ENCODE assay signal across 8 cellular contexts in the genomic region with DNA sequence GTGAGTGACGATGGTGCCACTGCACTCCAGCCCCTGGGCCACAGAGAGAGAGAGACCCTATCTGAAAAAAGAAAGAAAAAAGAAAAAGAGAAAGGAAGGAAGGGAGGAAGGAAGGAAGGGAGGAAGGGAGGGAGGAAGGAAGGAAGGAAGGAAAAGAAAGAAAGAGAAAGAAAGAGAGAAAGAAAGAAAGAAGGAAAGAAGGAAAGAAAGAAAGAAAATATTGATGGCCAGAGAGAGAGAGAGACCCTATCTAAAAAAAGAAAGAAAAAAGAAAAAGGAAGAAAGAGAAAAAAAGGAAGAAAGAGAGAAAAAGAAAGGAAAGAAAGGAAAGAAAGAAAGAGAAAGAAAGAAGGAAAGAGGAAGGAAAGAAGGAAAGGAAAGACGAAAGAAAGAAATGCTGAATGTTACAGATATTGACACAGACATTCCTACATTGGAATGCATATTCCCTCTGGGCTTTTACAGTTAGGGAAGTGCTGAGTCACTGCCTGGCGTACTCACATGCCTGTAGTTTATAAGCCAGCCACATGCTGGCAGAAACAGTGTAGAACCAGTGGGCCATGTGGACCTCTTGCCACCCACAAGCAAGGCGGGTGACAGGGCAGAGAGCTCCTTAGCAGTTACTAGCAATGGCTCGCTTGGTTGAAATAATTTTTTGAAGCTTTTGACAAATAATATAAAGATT. TPM values are rescaled to one million over a fixed set of nuclear protein-coding genes. Genes with fewer than 3 reads are reported as not detected.
DNase-seq lines count a peak whose midpoint lies in the region; FAIRE-seq and TF ChIP-seq lines count a peak whose summit lies in the region.

No MANE protein-coding gene starts in this region.

- H3K27ac ChIP-seq in H1 (ENCODE audit: low read depth, low read length) (no peak overlapping the region), muscle layer of duodenum (ENCODE audit: low read length) (peak overlapping the region; percentile 16)

- no peak overlapping the region for H2AFZ ChIP-seq in H1 (ENCODE audit: low read length)

- no peak overlapping the region for H3K4ac ChIP-seq in H1 (replicated peaks; ENCODE audit: insufficient read length, low read depth, low read length)

- H3K36me3 ChIP-seq in H1 (ENCODE audit: control insufficient read depth in 2 of 4, insufficient read depth in 4 of 4, low read length in 3 of 4) (no peaks in the 10 kb centered on the region; a peak in 1 of 8 replicates), muscle layer of duodenum (ENCODE audit: control insufficient read depth in 1 of 2, insufficient read depth in 2 of 2, low read length in 2 of 2) (no peaks in the 10 kb centered on the region)

- H3K4me2 ChIP-seq in H1 (ENCODE audit: insufficient read depth in 1 of 2, low read depth in 2 of 2, low read length in 2 of 2): no peak overlapping the region

- H3K9me3 Mint-ChIP-seq in activated naive CD4-positive, alpha-beta T cell treated with anti-CD3 and anti-CD28 coated beads for 36 hours: peaks cover 6% of the 10 kb centered on the region

- H3K79me2 ChIP-seq in H1 (ENCODE audit: control insufficient read depth in 1 of 2, insufficient read depth in 2 of 2, low read length in 2 of 2): no peaks in the 10 kb centered on the region

- H4K8ac ChIP-seq in H1 (ENCODE audit: extremely low read depth, insufficient read depth, low read length): 0 out of 2 replicates have a peak overlapping the region, but pooled peaks have one; percentile 7

- TF ChIP-seq CTCF in NB4 (IDR thresholded peaks at IDR 0.05; ENCODE audit: low read depth, low read length): no peak
- no peak for TF ChIP-seq CTCF in H1 (IDR thresholded peaks at IDR 0.05; ENCODE audit: control extremely low read depth in 1 of 3, insufficient read depth in 1 of 3, low read depth in 1 of 3, low read length in 3 of 3)
- no peak for TF ChIP-seq CTCF in GM10266 (IDR thresholded peaks at IDR 0.05; ENCODE audit: control insufficient read depth, insufficient read depth, low read depth, missing control alignments)

- no peak overlapping the region for H3K4me3 Mint-ChIP-seq in activated naive CD4-positive, alpha-beta T cell treated with anti-CD3 and anti-CD28 coated beads for 36 hours

- no peak overlapping the region for H4K5ac ChIP-seq in H1 (ENCODE audit: insufficient read length, low read depth, low read length)

- no peaks in the 10 kb centered on the region for H3K27me3 Mint-ChIP-seq in activated naive CD4-positive, alpha-beta T cell treated with anti-CD3 and anti-CD28 coated beads for 36 hours (ENCODE audit: low read depth)

- no peak overlapping the region for H3K18ac ChIP-seq in H1 (ENCODE audit: extremely low read depth, low read length)

- H3K9ac ChIP-seq in H1 (replicated peaks in 1 of 4; ENCODE audit: extremely low read depth in 1 of 4, low read depth in 3 of 4, low read length in 3 of 4): no peak overlapping the region

- DNase-seq in CD1c-positive myeloid dendritic cell (ENCODE audit: extremely low spot score) (peak; percentile 62), NB4 (ENCODE audit: low read depth) (peak; percentile 57), H1 (ENCODE audit: low read depth in 1 of 2, low spot score in 2 of 2) (peak in 1 of 2 experiments; percentile 50), superior temporal gyrus (ENCODE audit: extremely low spot score) (no peak), GM10266 (ENCODE audit: extremely low spot score) (no peak)
- no peak for DNase-seq in stimulated activated CD4-positive, alpha-beta T cell treated with anti-CD3 and anti-CD28 coated beads, Interleukin-2, amount 100 ng/mL, for 24 hours
- DNase-seq in activated naive CD4-positive, alpha-beta T cell treated with anti-CD3 and anti-CD28 coated beads for 36 hours: no peak

- no peak overlapping the region; the same call in 1 of the 2 replicates for H2BK20ac ChIP-seq in H1 (ENCODE audit: low read length)

- H4K91ac ChIP-seq in H1 (replicated peaks; ENCODE audit: insufficient read length, low read length): no peak overlapping the region

- no peak overlapping the region for H3K4me3 ChIP-seq in NB4 (ENCODE audit: low read depth, low read length)
- H3K4me3 ChIP-seq in H1 (ENCODE audit: extremely low read depth in 1 of 4, insufficient read depth in 2 of 4, low read depth in 3 of 4, low read length in 4 of 4): no peak overlapping the region
- no peak overlapping the region for H3K4me3 ChIP-seq in muscle layer of duodenum (ENCODE audit: low read depth in 1 of 2, low read length in 2 of 2)

- H3K56ac ChIP-seq in H1 (replicated peaks; ENCODE audit: insufficient read length, low read depth, low read length): no peak overlapping the region

- POLR2A ChIA-PET in H1 (lab: Charles Lee; ENCODE audit: partially characterized antibody): interaction anchor here (1.1 kb wide), 1 partner anchor 10 kb away, joined by 3 read pairs; no protein-coding TSS in a partner anchor

- TF ChIP-seq RAD21 in H1 (IDR thresholded peaks at IDR 0.05 in 1 of 2, conservative IDR thresholded peaks at IDR 0.05 in 1 of 2; ENCODE audit: low read depth in 2 of 2, low read length in 2 of 2): no peak

- H2BK120ac ChIP-seq in H1 (replicated peaks; ENCODE audit: low read depth, low read length): no peak overlapping the region

- intact Hi-C loops in activated naive CD4-positive, alpha-beta T cell treated with anti-CD3 and anti-CD28 coated beads for 36 hours (cut with micrococcal nuclease): no loop called here

- no peaks in the 10 kb centered on the region for H3K23me2 ChIP-seq in H1 (ENCODE audit: low read depth, low read length)

- CTCF ChIA-PET in H1 (lab: Charles Lee; ENCODE audit: partially characterized antibody): interaction anchor here (0.6 to 2.7 kb wide), 2 partner anchors 10 to 113 kb away, joined by 4 to 10 read pairs; no protein-coding TSS in a partner anchor
- CTCF ChIA-PET in activated naive CD4-positive, alpha-beta T cell treated with anti-CD3 and anti-CD28 coated beads for 36 hours (lab: Charles Lee): interaction anchor here (0.7 kb wide), 1 partner anchor 219 kb away, joined by 3 read pairs; no protein-coding TSS in a partner anchor

- 0 out of 7 replicates have a peak, but pooled peaks cover 0 to 2% (median 0%) of the 10 kb centered on the region in 4 experiments for H3K27me3 ChIP-seq in H1 (replicated peaks in 1 of 4; ENCODE audit: control insufficient read depth in 3 of 4, extremely low read depth in 1 of 4, insufficient read depth in 3 of 4, low read length in 3 of 4)
- H3K27me3 ChIP-seq in muscle layer of duodenum (ENCODE audit: low read depth, low read length): no peaks in the 10 kb centered on the region

- no peaks in the 10 kb centered on the region for H4K20me1 ChIP-seq in H1 (replicated peaks in 1 of 2; ENCODE audit: control insufficient read depth in 1 of 2, insufficient read depth in 2 of 2, low read length in 2 of 2)

- H2BK15ac ChIP-seq in H1 (ENCODE audit: low read length): no peak overlapping the region

- peak overlapping the region; percentile 90; the same call in 1 of the 2 replicates for H2BK5ac ChIP-seq in H1 (ENCODE audit: low read depth, low read length)

- FAIRE-seq in H1 (lab: Jason Lieb, UNC): peak; percentile 76

- TF ChIP-seq POLR2A in NB4 (IDR thresholded peaks at IDR 0.05; ENCODE audit: extremely low read depth, insufficient read length) (no peak), H1 (IDR thresholded peaks at IDR 0.05; ENCODE audit: control extremely low read depth in 1 of 2, low read depth in 2 of 2, low read length in 2 of 2) (no peak)

- peaks cover 3 to 11% (median 4%) of the 10 kb centered on the region in 4 experiments for H3K4me1 ChIP-seq in H1 (replicated peaks in 1 of 4; ENCODE audit: control insufficient read depth in 3 of 4, insufficient read depth in 4 of 4, low read length in 3 of 4)
- H3K4me1 ChIP-seq in muscle layer of duodenum (ENCODE audit: control insufficient read depth in 1 of 2, insufficient read depth in 2 of 2, low read length in 2 of 2): peaks cover 0 to 3% of the 10 kb centered on the region in 2 donors

- peaks cover 21% of the 10 kb centered on the region for H3K4me1 Mint-ChIP-seq in activated naive CD4-positive, alpha-beta T cell treated with anti-CD3 and anti-CD28 coated beads for 36 hours (ENCODE audit: low read depth)

- no peak overlapping the region for H3K27ac Mint-ChIP-seq in activated naive CD4-positive, alpha-beta T cell treated with anti-CD3 and anti-CD28 coated beads for 36 hours

- peak overlapping the region; percentile 71 for H2BK12ac ChIP-seq in H1 (ENCODE audit: low read depth, low read length)

- no peak for TF ChIP-seq EP300 in H1 (IDR thresholded peaks at IDR 0.05; ENCODE audit: borderline replicate concordance in 1 of 2, low read depth in 2 of 2, low read length in 2 of 2)

- peaks cover 2% of the 10 kb centered on the region for H3K36me3 Mint-ChIP-seq in activated naive CD4-positive, alpha-beta T cell treated with anti-CD3 and anti-CD28 coated beads for 36 hours (ENCODE audit: low read depth)

- 54% methylated on average over 5 of the region's 5 CpGs; no CpG with 5 or more reads in 1 of the 2 experiments for WGBS in H1 (ENCODE audit: extremely low coverage in 1 of 2, insufficient coverage in 1 of 2, insufficient read length in 1 of 2, insufficient replicate concordance in 2 of 2, low coverage in 1 of 2, low lambda C conversion rate in 2 of 2, missing lambda C conversion rate in 1 of 2), 2 experiments

- 0 out of 2 replicates have a peak overlapping the region, but pooled peaks have one; percentile 46 for H2AK5ac ChIP-seq in H1 (ENCODE audit: low read depth, low read length)

- H3K9me3 ChIP-seq in H1 (ENCODE audit: insufficient read depth in 2 of 2, low read depth in 1 of 2, low read length in 1 of 2): no peaks in the 10 kb centered on the region
- peaks cover 3 to 6% of the 10 kb centered on the region in 2 donors for H3K9me3 ChIP-seq in muscle layer of duodenum (ENCODE audit: control insufficient read depth in 1 of 2, low read length in 2 of 2)

- no peak overlapping the region for H3K23ac ChIP-seq in H1 (ENCODE audit: insufficient read length)

- no peaks in the 10 kb centered on the region for H3K79me1 ChIP-seq in H1 (ENCODE audit: low read depth, low read length)

- H3K14ac ChIP-seq in H1 (ENCODE audit: insufficient read length): no peak overlapping the region

TF ChIP-seq in H1, 55 proteins besides CTCF, POLR2A, EP300 and RAD21 (continues in another document):
- TF ChIP-seq FOSL1 (IDR thresholded peaks at IDR 0.05; ENCODE audit: insufficient read depth, low read depth, low read length) (no peak), BRCA1 (IDR thresholded peaks at IDR 0.05; ENCODE audit: low read depth, low read length) (no peak), SIRT6 (IDR thresholded peaks at IDR 0.05; ENCODE audit: low read length) (no peak)

RNA-seq across cellular contexts. Expression of a gene that starts 34.6 kb away (rescaled TPM):
- total RNA-seq in H1 (2021; fragmentation: NEBNext Ultra II Directional; extraction: Animal tissue kit (Norgen Biotek cat#: 25700)): 0.31 and 0.39 TPM in 2 replicates
- 0.50 and 0.67 TPM in 2 replicates for polyA plus RNA-seq in H1 (2011; rRNA removed)
- 0.56 TPM for polyA plus RNA-seq in H1 (2011; cell fraction: cytosol; rRNA removed)
- 0.24 TPM for polyA plus RNA-seq in H1 (2011; cell fraction: nucleus; rRNA removed)
- polyA plus RNA-seq in H1 (2012, experiment 1 of 2): 0.22 to 0.37 TPM (median 0.31 TPM) in 4 replicates
- polyA plus RNA-seq in H1 (2012, experiment 2 of 2): 0.09 TPM
- 1.1 TPM for polyA plus RNA-seq in H1 (2013, experiment 1 of 2)
- 1.1 TPM for polyA plus RNA-seq in H1 (2013, experiment 2 of 2)
- polyA minus RNA-seq in H1 (2011; rRNA and poly(A)+ RNA removed): 0.27 and 0.91 TPM in 2 replicates
- polyA minus RNA-seq in H1 (2011; cell fraction: cytosol; rRNA and poly(A)+ RNA removed): not detected
- polyA minus RNA-seq in H1 (2011; cell fraction: nucleus; rRNA and poly(A)+ RNA removed): 0.30 TPM
- total RNA-seq in activated naive CD4-positive, alpha-beta T cell treated with anti-CD3 and anti-CD28 coated beads for 36 hours: 1 to 10 TPM; 2.2 to 3.2 TPM

Comparison
In these comparisons a context has a peak if more than half of its experiments do, and no peak if none do; other contexts are left out.
1. DNase-seq: peak in CD1c-positive myeloid dendritic cell (single experiment) and NB4 (single experiment); none in stimulated activated CD4-positive, alpha-beta T cell treated with anti-CD3 and anti-CD28 coated beads, Interleukin-2, amount 100 ng/mL, for 24 hours (0 of 2), superior temporal gyrus (single experiment), GM10266 (single experiment) and activated naive CD4-positive, alpha-beta T cell treated with anti-CD3 and anti-CD28 coated beads for 36 hours (single experiment).